ENCODE assay signal across 40 cellular contexts in the genomic region with DNA sequence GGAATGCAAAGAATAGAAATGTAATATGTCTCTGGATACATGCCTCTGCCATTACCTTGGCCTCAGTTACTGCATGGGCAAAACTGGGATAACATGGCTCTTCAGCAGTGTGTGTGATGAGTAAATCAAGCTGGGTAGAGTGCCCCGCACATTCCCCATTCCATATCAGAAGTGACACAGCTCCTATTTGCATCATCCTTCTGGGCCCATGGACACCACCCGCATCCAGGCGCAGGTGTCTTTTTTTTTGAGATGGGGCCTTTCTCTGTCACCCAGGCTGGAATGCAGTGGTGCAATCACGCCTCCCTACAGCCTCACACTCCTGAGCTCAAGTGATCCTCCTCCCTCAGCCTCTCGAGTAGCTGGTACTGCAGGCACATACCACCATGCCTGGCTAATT. TPM values are rescaled to one million over a fixed set of nuclear protein-coding genes. Genes with fewer than 3 reads are reported as not detected.
"Had no signal": no experiment of that assay in that cellular context is flagged by ENCODE, and none has a peak within 500 bp of the region (broad histone marks: within the 10 kb centered on the region; RNA-seq: fewer than 3 reads in every experiment).

No MANE protein-coding gene starts in this region.

- H3K27ac ChIP-seq: adrenal gland, ascending aorta, body of pancreas, brain microvascular endothelial cell, breast epithelium, cardiac muscle cell had no signal

- H3K9me3 ChIP-seq: adrenal gland, ascending aorta, body of pancreas, breast epithelium had no signal

- H3K27me3 ChIP-seq: ascending aorta, body of pancreas, brain microvascular endothelial cell had no signal

- H3K4me1 ChIP-seq: adrenal gland, ascending aorta, body of pancreas, breast epithelium had no signal

- DNase-seq: activated effector memory CD4-positive, alpha-beta T cell treated with anti-CD3 and anti-CD28 coated beads, Interleukin-2, amount 50 U/mL, for 16 hours; activated effector memory CD4-positive, alpha-beta T cell treated with Interleukin-2 at 50 U/mL for 16 hours; activated gamma-delta T cell; activated gamma-delta T cell treated with Interleukin-2 at 50 U/mL for 16 hours; activated naive CD4-positive, alpha-beta T cell; activated naive CD4-positive, alpha-beta T cell treated with anti-CD3 and anti-CD28 coated beads for 36 hours; activated naive CD4-positive, alpha-beta T cell treated with anti-CD3 and anti-CD28 coated beads, Interleukin-2, amount 10 ng/mL, durations not matched to agents 7 days and 5 days; activated naive CD4-positive, alpha-beta T cell treated with anti-CD3 and anti-CD28 coated beads, Interleukin-2, amount 50 U/mL, for 16 hours; activated naive CD4-positive, alpha-beta T cell treated with Interleukin-2 at 50 U/mL for 16 hours; activated naive CD8-positive, alpha-beta T cell treated with anti-CD3 and anti-CD28 coated beads for 36 hours; activated naive CD8-positive, alpha-beta T cell treated with anti-CD3 and anti-CD28 coated beads, Interleukin-2, amount 10 ng/mL, durations not matched to agents 7 days and 5 days; activated naive CD8-positive, alpha-beta T cell treated with anti-CD3 and anti-CD28 coated beads, Interleukin-2, amount 50 U/mL, for 24 hours; activated T-cell treated with anti-CD3 and anti-CD28 coated beads, Interleukin-2, amount 50 U/mL, for 1 hour; activated T-cell treated with anti-CD3 and anti-CD28 coated beads, Interleukin-2, amount 50 U/mL, for 24 hours; activated T-cell treated with anti-CD3 and anti-CD28 coated beads, Interleukin-2, amount 50 U/mL, for 4 hours; activated T-cell treated with anti-CD3 and anti-CD28 coated beads, Interleukin-2, amount 50 U/mL, for 48 hours; activated T-cell treated with anti-CD3 and anti-CD28 coated beads, Interleukin-2, amount 50 U/mL, for 72 hours; adrenal gland; amniotic stem cell; amygdala; anterior cingulate cortex; aorta; body of pancreas; brain microvascular endothelial cell; caudate nucleus; central memory CD4-positive, alpha-beta T cell; cerebellar nuclear complex had no signal

- H3K36me3 ChIP-seq: adrenal gland, ascending aorta, brain microvascular endothelial cell, breast epithelium, cardiac muscle cell had no signal

- H3K4me3 ChIP-seq: adrenal gland, ascending aorta, body of pancreas, breast epithelium, cardiac muscle cell had no signal

RNA-seq across cellular contexts. Expression of gene KRT76, which starts 31.6 kb away (rescaled TPM):
- total RNA-seq: activated naive CD4-positive, alpha-beta T cell treated with anti-CD3 and anti-CD28 coated beads for 36 hours; activated naive CD4-positive, alpha-beta T cell treated with anti-CD3 and anti-CD28 coated beads, Interleukin-2, amount 50 U/mL, for 72 hours; activated naive CD8-positive, alpha-beta T cell treated with anti-CD3 and anti-CD28 coated beads for 36 hours; activated naive CD8-positive, alpha-beta T cell treated with anti-CD3 and anti-CD28 coated beads, Interleukin-2, amount 10 ng/mL, durations not matched to agents 7 days and 5 days; activated T-cell treated with anti-CD3 and anti-CD28 coated beads, Interleukin-2, amount 50 U/mL, for 4 hours; activated T-cell treated with anti-CD3 and anti-CD28 coated beads, Interleukin-2, amount 50 U/mL, for 72 hours; activated T-helper 1 cell treated with anti-CD3 and anti-CD28 coated beads, Interleukin-12 subunit alpha, Interleukin-12 subunit beta, Interleukin-2, Interleukin-4 antibody, amounts not matched to agents 30 ng/mL and 10 ng/mL and 1 ng/mL, durations not matched to agents 14 hours and 24 hours and 36 hours; activated T-helper 17 cell treated with anti-CD3 and anti-CD28 coated beads, Interleukin-2, amount 50 U/mL, for 72 hours; activated T-helper 2 cell treated with anti-CD3 and anti-CD28 coated beads, Interferon-gamma antibody, Interleukin-2, Interleukin-4, amounts not matched to agents 10 μg/mL and 5 μg/mL and 100 μg/mL, durations not matched to agents 14 hours and 24 hours and 36 hours; adrenal gland; aorta; ascending aorta; astrocyte; body of pancreas; breast epithelium; bronchial epithelial cell; cardiac muscle cell; cardiac septum; cerebellum; chondrocyte had no signal
- polyA plus RNA-seq: adipose tissue, adrenal gland, aorta, cardiac muscle cell had no signal

RNA-seq across cellular contexts. Expression of gene KRT77, which starts 42.2 kb away (rescaled TPM):
- total RNA-seq: activated naive CD4-positive, alpha-beta T cell treated with anti-CD3 and anti-CD28 coated beads for 36 hours; activated naive CD4-positive, alpha-beta T cell treated with anti-CD3 and anti-CD28 coated beads, Interleukin-2, amount 50 U/mL, for 72 hours; activated naive CD8-positive, alpha-beta T cell treated with anti-CD3 and anti-CD28 coated beads for 36 hours; activated naive CD8-positive, alpha-beta T cell treated with anti-CD3 and anti-CD28 coated beads, Interleukin-2, amount 10 ng/mL, durations not matched to agents 7 days and 5 days; activated T-cell treated with anti-CD3 and anti-CD28 coated beads, Interleukin-2, amount 50 U/mL, for 4 hours; activated T-cell treated with anti-CD3 and anti-CD28 coated beads, Interleukin-2, amount 50 U/mL, for 72 hours; activated T-helper 1 cell treated with anti-CD3 and anti-CD28 coated beads, Interleukin-12 subunit alpha, Interleukin-12 subunit beta, Interleukin-2, Interleukin-4 antibody, amounts not matched to agents 30 ng/mL and 10 ng/mL and 1 ng/mL, durations not matched to agents 14 hours and 24 hours and 36 hours; activated T-helper 17 cell treated with anti-CD3 and anti-CD28 coated beads, Interleukin-2, amount 50 U/mL, for 72 hours; activated T-helper 2 cell treated with anti-CD3 and anti-CD28 coated beads, Interferon-gamma antibody, Interleukin-2, Interleukin-4, amounts not matched to agents 10 μg/mL and 5 μg/mL and 100 μg/mL, durations not matched to agents 14 hours and 24 hours and 36 hours; adrenal gland; aorta; ascending aorta; astrocyte; body of pancreas; bronchial epithelial cell; cardiac muscle cell; cardiac septum; chondrocyte had no signal
- polyA plus RNA-seq: adrenal gland, aorta, cardiac muscle cell had no signal

RNA-seq across cellular contexts. Expression of gene KRT3, which starts 50.4 kb away (rescaled TPM):
- total RNA-seq: activated naive CD4-positive, alpha-beta T cell treated with anti-CD3 and anti-CD28 coated beads for 36 hours; activated naive CD8-positive, alpha-beta T cell treated with anti-CD3 and anti-CD28 coated beads for 36 hours; activated naive CD8-positive, alpha-beta T cell treated with anti-CD3 and anti-CD28 coated beads, Interleukin-2, amount 10 ng/mL, durations not matched to agents 7 days and 5 days; activated T-cell treated with anti-CD3 and anti-CD28 coated beads, Interleukin-2, amount 50 U/mL, for 4 hours; activated T-cell treated with anti-CD3 and anti-CD28 coated beads, Interleukin-2, amount 50 U/mL, for 72 hours; activated T-helper 17 cell treated with anti-CD3 and anti-CD28 coated beads, Interleukin-2, amount 50 U/mL, for 72 hours; activated T-helper 2 cell treated with anti-CD3 and anti-CD28 coated beads, Interferon-gamma antibody, Interleukin-2, Interleukin-4, amounts not matched to agents 10 μg/mL and 5 μg/mL and 100 μg/mL, durations not matched to agents 14 hours and 24 hours and 36 hours; adrenal gland; aorta; ascending aorta; body of pancreas; breast epithelium; cardiac muscle cell; cardiac septum; cerebellum; chondrocyte had no signal
- polyA plus RNA-seq: adipose tissue, adrenal gland, aorta, cardiac muscle cell had no signal
